In genomic region chr4:79604152-79604551, GRCh38 we compare ENCODE assay signal across 1 cellular context.
TF ChIP-seq lines count a peak whose summit lies in the region.

No MANE protein-coding gene starts in this region.

TF ChIP-seq in HepG2, 621 proteins besides CTCF, POLR2A, EP300 and RAD21 (continued from another document):
- TF ChIP-seq ZBTB40 (IDR thresholded peaks at IDR 0.05) (no peak), ZBTB40 (CRISPR knock-in tag; IDR thresholded peaks at IDR 0.05) (no peak), E2F2 (CRISPR knock-in tag; IDR thresholded peaks at IDR 0.05; ENCODE audit: borderline replicate concordance) (no peak), MEF2D (CRISPR knock-in tag; IDR thresholded peaks at IDR 0.05) (no peak), ZNF513 (CRISPR knock-in tag; conservative IDR thresholded peaks at IDR 0.05) (no peak), ZNF615 (CRISPR knock-in tag; IDR thresholded peaks at IDR 0.05; ENCODE audit: borderline replicate concordance) (no peak)
